1 cellular context compared by ENCODE assay signal in genomic region chr17:49997256-49997735, GRCh38.
TF ChIP-seq lines count a peak whose summit lies in the region.

No MANE protein-coding gene starts in this region.

TF ChIP-seq in HEK293, 187 proteins besides CTCF, POLR2A, EP300 and RAD21 (continued from another document):
- TF ChIP-seq ZNF658 (tag by site-specific recombination; IDR thresholded peaks at IDR 0.05), result no peak
